Comparison of ENCODE assay signal across 1 cellular context in the genomic region with DNA sequence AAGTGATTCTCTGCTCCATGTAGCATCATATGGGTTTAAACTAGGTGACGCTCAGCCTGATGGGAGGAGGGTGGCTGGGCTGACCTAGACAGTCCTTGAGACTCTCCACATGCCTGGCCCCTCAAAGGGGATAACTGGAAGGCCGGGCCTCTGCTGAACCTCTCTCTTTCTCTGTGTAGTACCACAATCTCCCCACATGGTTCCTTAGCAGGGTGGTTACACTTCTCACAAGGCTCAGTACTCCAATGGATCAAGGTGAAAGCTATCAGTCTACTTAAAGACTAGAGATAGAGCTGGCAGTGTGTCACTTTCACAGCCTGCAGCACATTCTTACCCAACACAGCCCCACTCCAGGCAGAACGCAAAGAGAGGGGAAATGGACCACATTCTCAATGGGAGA.
TF ChIP-seq lines count a peak whose summit lies in the region.

No MANE protein-coding gene starts in this region.

TF ChIP-seq in HepG2, 621 proteins besides CTCF, POLR2A, EP300 and RAD21 (continued from another document):
- no peak for TF ChIP-seq HMGXB3 (CRISPR knock-in tag; IDR thresholded peaks at IDR 0.05; ENCODE audit: borderline replicate concordance)
- no peak for TF ChIP-seq ZNF354B (CRISPR knock-in tag; IDR thresholded peaks at IDR 0.05)
- TF ChIP-seq FOXC1 (CRISPR knock-in tag; IDR thresholded peaks at IDR 0.05; ENCODE audit: borderline replicate concordance): no peak
- no peak for TF ChIP-seq TBP (CRISPR knock-in tag; IDR thresholded peaks at IDR 0.05)
- TF ChIP-seq RAD51 (IDR thresholded peaks at IDR 0.05; ENCODE audit: borderline replicate concordance): no peak
- TF ChIP-seq ZNF382 (CRISPR knock-in tag; IDR thresholded peaks at IDR 0.05; ENCODE audit: borderline replicate concordance): no peak
- no peak for TF ChIP-seq HNRNPL (IDR thresholded peaks at IDR 0.05; ENCODE audit: low read depth, low read length)
- TF ChIP-seq BORCS8-MEF2B (CRISPR knock-in tag; IDR thresholded peaks at IDR 0.05): no peak
- no peak for TF ChIP-seq JUN (CRISPR knock-in tag; IDR thresholded peaks at IDR 0.05)
- TF ChIP-seq POLR2AphosphoS5 (IDR thresholded peaks at IDR 0.05; ENCODE audit: low read depth, low read length): no peak
- no peak for TF ChIP-seq SCMH1 (CRISPR knock-in tag; IDR thresholded peaks at IDR 0.05; ENCODE audit: borderline replicate concordance)
- TF ChIP-seq KAT8 (CRISPR knock-in tag; IDR thresholded peaks at IDR 0.05): no peak
- TF ChIP-seq ZSCAN12 (CRISPR knock-in tag; IDR thresholded peaks at IDR 0.05): no peak
- no peak for TF ChIP-seq KDM4B (CRISPR knock-in tag; IDR thresholded peaks at IDR 0.05)
TF ChIP-seq in HepG2: peak in this region for 0.
